Comparison of ENCODE assay signal across 8 cellular contexts in genomic region chr2:26185304-26185928, GRCh38. TPM values are rescaled to one million over a fixed set of nuclear protein-coding genes. Genes with fewer than 3 reads are reported as not detected.
DNase-seq lines count a peak whose midpoint lies in the region; ATAC-seq and TF ChIP-seq lines count a peak whose summit lies in the region.

No MANE protein-coding gene starts in this region.

- peak overlapping the region; percentile 47 for H3K4me3 ChIP-seq in kidney epithelial cell (ENCODE audit: low read depth, low read length)
- peak overlapping the region; percentile 57 to 63 (median 62) for H3K4me3 ChIP-seq in stomach

- ATAC-seq in HG03439 (IDR thresholded peaks at IDR 0.05; ENCODE audit: unreplicated experiment) (no peak), HG03378 (IDR thresholded peaks at IDR 0.05; ENCODE audit: unreplicated experiment) (no peak)

- TF ChIP-seq EP300 in stomach (IDR thresholded peaks at IDR 0.05): no peak

- intact Hi-C loops in stomach (cut with DNase I; ENCODE audit: low total_unique reads): no loop called here

- H3K9me3 Mint-ChIP-seq in T-helper 2 cell treated with Interferon-gamma antibody and Interleukin-4, amounts not matched to agents 5 μg/mL and 100 μg/mL, for 36 hours: no peaks in the 10 kb centered on the region
- H3K9me3 Mint-ChIP-seq in activated naive CD8-positive, alpha-beta T cell (ENCODE audit: low read depth): no peaks in the 10 kb centered on the region

- H3K27ac Mint-ChIP-seq in T-helper 2 cell treated with Interferon-gamma antibody and Interleukin-4, amounts not matched to agents 5 μg/mL and 100 μg/mL, for 36 hours: peak overlapping the region; percentile 56
- H3K27ac Mint-ChIP-seq in activated naive CD8-positive, alpha-beta T cell: peak overlapping the region; percentile 34

- no peaks in the 10 kb centered on the region for H3K36me3 Mint-ChIP-seq in T-helper 2 cell treated with Interferon-gamma antibody and Interleukin-4, amounts not matched to agents 5 μg/mL and 100 μg/mL, for 36 hours (ENCODE audit: low read depth)
- no peaks in the 10 kb centered on the region for H3K36me3 Mint-ChIP-seq in activated naive CD8-positive, alpha-beta T cell

- no peak for DNase-seq in T-helper 2 cell treated with Interferon-gamma antibody and Interleukin-4, amounts not matched to agents 5 μg/mL and 100 μg/mL, for 36 hours (ENCODE audit: low spot score)
- DNase-seq in T-helper 2 cell: no peak
- DNase-seq in kidney epithelial cell (ENCODE audit: low read depth): no peak
- DNase-seq in stomach: no peak
- no peak for DNase-seq in COLO668 (lab: John Stamatoyannopoulos, UW; ENCODE audit: unreplicated experiment)

- H3K4me1 ChIP-seq in stomach: peaks cover 0 to 24% (median 15%) of the 10 kb centered on the region in 4 donors

- H3K36me3 ChIP-seq in kidney epithelial cell (ENCODE audit: control insufficient read depth, insufficient read depth, low read length): no peaks in the 10 kb centered on the region
- H3K36me3 ChIP-seq in stomach: peaks cover 5 to 14% (median 8%) of the 10 kb centered on the region in 4 donors

- peaks cover 8% of the 10 kb centered on the region for H3K4me1 Mint-ChIP-seq in T-helper 2 cell treated with Interferon-gamma antibody and Interleukin-4, amounts not matched to agents 5 μg/mL and 100 μg/mL, for 36 hours (ENCODE audit: low read depth)
- peaks cover 10% of the 10 kb centered on the region for H3K4me1 Mint-ChIP-seq in activated naive CD8-positive, alpha-beta T cell (ENCODE audit: low read depth)

- no peak for TF ChIP-seq POLR2A in stomach (IDR thresholded peaks at IDR 0.05)

- H3K27me3 ChIP-seq in kidney epithelial cell (ENCODE audit: control insufficient read depth, insufficient read depth, low read length) (no peaks in the 10 kb centered on the region), stomach (peaks cover 0 to 6% (median 0%) of the 10 kb centered on the region in 3 donors)

- H3K9me3 ChIP-seq in stomach: no peaks in the 10 kb centered on the region

- H3K27me3 Mint-ChIP-seq in T-helper 2 cell treated with Interferon-gamma antibody and Interleukin-4, amounts not matched to agents 5 μg/mL and 100 μg/mL, for 36 hours (ENCODE audit: low read depth): peaks cover 15% of the 10 kb centered on the region
- peaks cover 10% of the 10 kb centered on the region for H3K27me3 Mint-ChIP-seq in activated naive CD8-positive, alpha-beta T cell

- WGBS in stomach, 5 donors: 49 to 70% (median 53%) methylated on average over 13 to 20 of the region's 20 CpGs

- H3K4me3 Mint-ChIP-seq in T-helper 2 cell treated with Interferon-gamma antibody and Interleukin-4, amounts not matched to agents 5 μg/mL and 100 μg/mL, for 36 hours: peak overlapping the region; percentile 79
- peak overlapping the region; percentile 79 for H3K4me3 Mint-ChIP-seq in activated naive CD8-positive, alpha-beta T cell

- TF ChIP-seq CTCF in kidney epithelial cell (IDR thresholded peaks at IDR 0.05; ENCODE audit: insufficient read depth, low read length, poor library complexity, severe bottlenecking): no peak
- TF ChIP-seq CTCF in stomach (IDR thresholded peaks at IDR 0.05): no peak

- H3K27ac ChIP-seq in stomach: peak overlapping the region in 4 of 5 donors; percentile 50 to 81 (median 62)

RNA-seq across cellular contexts. Expression of gene GAREM2, which starts 12.5 kb away (rescaled TPM):
- total RNA-seq in kidney epithelial cell (3.0 and 3.1 TPM in 2 replicates), stomach (1 to 10 TPM in 2 of 5 donors, under 1 TPM in 1, not detected in 2; under 0.01 to 2.3 (median 1.5) TPM)
- polyA plus RNA-seq in stomach: 1 to 10 TPM in 1 of 3 donors, under 1 TPM in 2; 0.83 to 1.7 (median 0.87) TPM

RNA-seq across cellular contexts. Expression of gene HADHA, which starts 59.0 kb away (rescaled TPM):
- total RNA-seq in kidney epithelial cell (109 and 115 TPM in 2 replicates), stomach (100 to 1,000 TPM in 3 of 5 donors, 10 to 100 TPM in 2; 79.7 to 144 (median 100) TPM)
- 10 to 100 TPM; 53.2 to 80.3 (median 56.3) TPM for polyA plus RNA-seq in stomach

RNA-seq across cellular contexts. Expression of gene HADHB, which starts 59.3 kb away (rescaled TPM):
- total RNA-seq in kidney epithelial cell (98.3 and 105 TPM in 2 replicates), stomach (100 to 1,000 TPM in 3 of 5 donors, 10 to 100 TPM in 2; 72.9 to 178 (median 123) TPM)
- 100 to 1,000 TPM in 1 of 3 donors, 10 to 100 TPM in 2; 70.4 to 103 (median 80.1) TPM for polyA plus RNA-seq in stomach
